ENCODE assay signal across 18 cellular contexts in genomic region chr3:29763115-29763514, GRCh38.
"Had no signal": no experiment of that assay in that cellular context is flagged by ENCODE, and none has a peak within 500 bp of the region (broad histone marks: within the 10 kb centered on the region; RNA-seq: fewer than 3 reads in every experiment).

No MANE protein-coding gene starts in this region.

- H3K27ac Mint-ChIP-seq: activated CD4-positive, alpha-beta memory T cell treated with anti-CD3 and anti-CD28 coated beads for 36 hours; activated naive CD4-positive, alpha-beta T cell treated with anti-CD3 and anti-CD28 coated beads, Interleukin-2, amount 50 U/mL, for 72 hours; brain; dendritic cell treated with granulocyte-macrophage colony-stimulating factor and Interleukin-4, amounts not matched to agents 40 ng/mL and 50 ng/mL, for 4 days; immature natural killer cell; naive thymus-derived CD4-positive, alpha-beta T cell had no signal

- ATAC-seq: activated naive CD4-positive, alpha-beta T cell treated with anti-CD3 and anti-CD28 coated beads, Interleukin-2, amount 50 U/mL, for 72 hours; activated T-cell treated with anti-CD3 and anti-CD28 coated beads, Interleukin-2, amount 50 U/mL, for 4 hours; left cardiac atrium; lower lobe of right lung; naive thymus-derived CD4-positive, alpha-beta T cell had no signal

- H3K4me1 Mint-ChIP-seq: immature natural killer cell; naive thymus-derived CD4-positive, alpha-beta T cell had no signal

- H3K4me3 ChIP-seq: lower lobe of right lung, tibial artery, uterus had no signal

- H3K27me3 ChIP-seq: tibial artery, uterus had no signal

- H3K9me3 Mint-ChIP-seq: activated CD4-positive, alpha-beta memory T cell treated with anti-CD3 and anti-CD28 coated beads for 36 hours; activated naive CD4-positive, alpha-beta T cell treated with anti-CD3 and anti-CD28 coated beads, Interleukin-2, amount 50 U/mL, for 72 hours; dendritic cell treated with granulocyte-macrophage colony-stimulating factor and Interleukin-4, amounts not matched to agents 40 ng/mL and 50 ng/mL, for 4 days had no signal

- H3K36me3 ChIP-seq: lower lobe of right lung, tibial artery, uterus had no signal

- DNase-seq: activated CD4-positive, alpha-beta memory T cell treated with anti-CD3 and anti-CD28 coated beads for 36 hours; activated CD4-positive, alpha-beta T cell treated with anti-CD3 and anti-CD28 coated beads for 1 hour; activated effector memory CD4-positive, alpha-beta T cell treated with anti-CD3 and anti-CD28 coated beads, Interleukin-2, amount 50 U/mL, for 16 hours; activated T-cell treated with anti-CD3 and anti-CD28 coated beads, Interleukin-2, amount 50 U/mL, for 4 hours; amygdala; glutamatergic neuron; immature natural killer cell; left cardiac atrium; lower lobe of right lung; midbrain; naive thymus-derived CD4-positive, alpha-beta T cell; retina; small intestine; tibial artery; uterus had no signal

- H3K36me3 Mint-ChIP-seq: activated CD4-positive, alpha-beta memory T cell treated with anti-CD3 and anti-CD28 coated beads for 36 hours; activated naive CD4-positive, alpha-beta T cell treated with anti-CD3 and anti-CD28 coated beads, Interleukin-2, amount 50 U/mL, for 72 hours; brain; immature natural killer cell; naive thymus-derived CD4-positive, alpha-beta T cell had no signal

- H3K9me3 ChIP-seq: lower lobe of right lung, tibial artery, uterus had no signal

- H3K27me3 Mint-ChIP-seq: activated CD4-positive, alpha-beta memory T cell treated with anti-CD3 and anti-CD28 coated beads for 36 hours; dendritic cell treated with granulocyte-macrophage colony-stimulating factor and Interleukin-4, amounts not matched to agents 40 ng/mL and 50 ng/mL, for 4 days had no signal

- H3K27ac ChIP-seq: lower lobe of right lung, tibial artery, uterus had no signal

- H3K4me3 Mint-ChIP-seq: activated CD4-positive, alpha-beta memory T cell treated with anti-CD3 and anti-CD28 coated beads for 36 hours; activated T-cell treated with anti-CD3 and anti-CD28 coated beads, Interleukin-2, amount 50 U/mL, for 4 hours; brain; dendritic cell treated with granulocyte-macrophage colony-stimulating factor and Interleukin-4, amounts not matched to agents 40 ng/mL and 50 ng/mL, for 4 days; immature natural killer cell; naive thymus-derived CD4-positive, alpha-beta T cell had no signal

- H3K4me1 ChIP-seq: uterus had no signal
